8 cellular contexts compared by ENCODE assay signal in genomic region chr6:30213999-30214982, GRCh38. TPM values are rescaled to one million over a fixed set of nuclear protein-coding genes. Genes with fewer than 3 reads are reported as not detected.
A peak's percentile ranks its signal among the peaks of the same experiment; 100 is the strongest.
DNase-seq lines count a peak whose midpoint lies in the region; ATAC-seq and TF ChIP-seq lines count a peak whose summit lies in the region.

No MANE protein-coding gene starts in this region.

- intact Hi-C loops in CD14-positive monocyte (cut with micrococcal nuclease), result loop anchor here (5.0 to 10.0 kb wide), 3 partner anchors 113 to 181 kb away; partner anchors contain the start of genes TRIM39 (in 2 of the 2) and PPP1R11 (in 1 of the 2)
- intact Hi-C loops in activated T-helper 2 cell treated with anti-CD3 and anti-CD28 coated beads, Interferon-gamma antibody, Interleukin-2, Interleukin-4, amounts not matched to agents 10 μg/mL and 5 μg/mL and 100 μg/mL, durations not matched to agents 14 hours and 24 hours and 36 hours (cut with micrococcal nuclease), result loop anchor here (1.0 to 5.0 kb wide), 5 partner anchors 44 to 313 kb away; partner anchors contain the start of genes PPP1R11, RPP21 and TRIM39

- ATAC-seq in GM19438 (IDR thresholded peaks at IDR 0.05; ENCODE audit: low read depth, unreplicated experiment), result peak; percentile 47
- peak; percentile 55 to 58 for ATAC-seq in naive thymus-derived CD8-positive, alpha-beta T cell
- ATAC-seq in stimulated activated memory B cell treated with anti-CD40 and anti-IgM and Interleukin-4, amounts not matched to agents 10 μg/mL and 1 μg/mL and 100 μg/mL, for 72 hours, result peak; percentile 87

- no peaks in the 10 kb centered on the region for H3K36me3 ChIP-seq in Peyer's patch

- peak overlapping the region; percentile 96 to 100 (median 96) for H3K27ac ChIP-seq in Peyer's patch

- no peaks in the 10 kb centered on the region for H3K27me3 ChIP-seq in Peyer's patch

- no peaks in the 10 kb centered on the region for H3K9me3 ChIP-seq in Peyer's patch

- H3K4me3 Mint-ChIP-seq in CD14-positive monocyte, result peak overlapping the region; percentile 96 to 99
- H3K4me3 Mint-ChIP-seq in activated T-helper 2 cell treated with anti-CD3 and anti-CD28 coated beads, Interferon-gamma antibody, Interleukin-2, Interleukin-4, amounts not matched to agents 10 μg/mL and 5 μg/mL and 100 μg/mL, durations not matched to agents 14 hours and 24 hours and 36 hours (ENCODE audit: low read depth), result peak overlapping the region; percentile 96
- peak overlapping the region; percentile 92 to 100 (median 96) for H3K4me3 Mint-ChIP-seq in naive thymus-derived CD8-positive, alpha-beta T cell
- peak overlapping the region; percentile 89 for H3K4me3 Mint-ChIP-seq in stimulated activated memory B cell treated with anti-CD40 and anti-IgM and Interleukin-4, amounts not matched to agents 10 μg/mL and 1 μg/mL and 100 μg/mL, for 72 hours

- H3K4me1 Mint-ChIP-seq in CD14-positive monocyte, result peaks cover 39% of the 10 kb centered on the region
- peaks cover 40% of the 10 kb centered on the region for H3K4me1 Mint-ChIP-seq in activated T-helper 2 cell treated with anti-CD3 and anti-CD28 coated beads, Interferon-gamma antibody, Interleukin-2, Interleukin-4, amounts not matched to agents 10 μg/mL and 5 μg/mL and 100 μg/mL, durations not matched to agents 14 hours and 24 hours and 36 hours (ENCODE audit: low read depth)
- peaks cover 34 to 53% (median 50%) of the 10 kb centered on the region in 4 donors for H3K4me1 Mint-ChIP-seq in naive thymus-derived CD8-positive, alpha-beta T cell
- H3K4me1 Mint-ChIP-seq in stimulated activated memory B cell treated with anti-CD40 and anti-IgM and Interleukin-4, amounts not matched to agents 10 μg/mL and 1 μg/mL and 100 μg/mL, for 72 hours, result peaks cover 53% of the 10 kb centered on the region

- DNase-seq in CD14-positive monocyte (ENCODE audit: low spot score) (peak; percentile 79), HT-29 (ENCODE audit: low spot score) (peak; percentile 80), Peyer's patch (peak; percentile 86 to 95 (median 90)), fibroblast of peridontal ligament (ENCODE audit: extremely low read depth) (peak; percentile 61)
- peak; percentile 79 for DNase-seq in activated T-helper 2 cell treated with anti-CD3 and anti-CD28 coated beads, Interferon-gamma antibody, Interleukin-2, Interleukin-4, amounts not matched to agents 10 μg/mL and 5 μg/mL and 100 μg/mL, durations not matched to agents 14 hours and 24 hours and 36 hours (ENCODE audit: low spot score)
- peak; percentile 60 to 86 (median 72) for DNase-seq in naive thymus-derived CD8-positive, alpha-beta T cell

- peak overlapping the region; percentile 71 to 92 (median 78) for H3K4me3 ChIP-seq in Peyer's patch

- POLR2A ChIA-PET in naive thymus-derived CD8-positive, alpha-beta T cell (lab: Charles Lee), result interaction anchor here (0.9 to 2.9 kb wide), 10 partner anchors 13 to 1438 kb away, joined by 3 to 36 read pairs (median 3); partner anchors contain the start of genes BAG6, HLA-A, POLR1H and TRIM39

- H3K4me1 ChIP-seq in Peyer's patch, result peaks cover 0 to 28% (median 16%) of the 10 kb centered on the region in 4 donors

- H3K27me3 Mint-ChIP-seq in CD14-positive monocyte (ENCODE audit: low read depth in 3 of 3), result peaks cover 0 to 2% (median 2%) of the 10 kb centered on the region in 3 donors
- H3K27me3 Mint-ChIP-seq in activated T-helper 2 cell treated with anti-CD3 and anti-CD28 coated beads, Interferon-gamma antibody, Interleukin-2, Interleukin-4, amounts not matched to agents 10 μg/mL and 5 μg/mL and 100 μg/mL, durations not matched to agents 14 hours and 24 hours and 36 hours (ENCODE audit: low read depth), result no peaks in the 10 kb centered on the region
- H3K27me3 Mint-ChIP-seq in naive thymus-derived CD8-positive, alpha-beta T cell, result no peaks in the 10 kb centered on the region
- no peaks in the 10 kb centered on the region for H3K27me3 Mint-ChIP-seq in stimulated activated memory B cell treated with anti-CD40 and anti-IgM and Interleukin-4, amounts not matched to agents 10 μg/mL and 1 μg/mL and 100 μg/mL, for 72 hours

- H3K27ac Mint-ChIP-seq in CD14-positive monocyte, result peak overlapping the region; percentile 96 to 99 (median 99)
- peak overlapping the region; percentile 97 for H3K27ac Mint-ChIP-seq in activated T-helper 2 cell treated with anti-CD3 and anti-CD28 coated beads, Interferon-gamma antibody, Interleukin-2, Interleukin-4, amounts not matched to agents 10 μg/mL and 5 μg/mL and 100 μg/mL, durations not matched to agents 14 hours and 24 hours and 36 hours
- H3K27ac Mint-ChIP-seq in naive thymus-derived CD8-positive, alpha-beta T cell, result peak overlapping the region; percentile 93 to 100 (median 99)
- H3K27ac Mint-ChIP-seq in stimulated activated memory B cell treated with anti-CD40 and anti-IgM and Interleukin-4, amounts not matched to agents 10 μg/mL and 1 μg/mL and 100 μg/mL, for 72 hours, result peak overlapping the region; percentile 97

- TF ChIP-seq CTCF in CD14-positive monocyte (IDR thresholded peaks at IDR 0.05) (no peak), Peyer's patch (IDR thresholded peaks at IDR 0.05) (peak in 1 of 6 experiments; percentile 13)

- peaks cover 0 to 1% (median 0%) of the 10 kb centered on the region in 7 donors for H3K9me3 Mint-ChIP-seq in CD14-positive monocyte
- no peaks in the 10 kb centered on the region for H3K9me3 Mint-ChIP-seq in activated T-helper 2 cell treated with anti-CD3 and anti-CD28 coated beads, Interferon-gamma antibody, Interleukin-2, Interleukin-4, amounts not matched to agents 10 μg/mL and 5 μg/mL and 100 μg/mL, durations not matched to agents 14 hours and 24 hours and 36 hours
- H3K9me3 Mint-ChIP-seq in naive thymus-derived CD8-positive, alpha-beta T cell, result no peaks in the 10 kb centered on the region
- no peaks in the 10 kb centered on the region for H3K9me3 Mint-ChIP-seq in stimulated activated memory B cell treated with anti-CD40 and anti-IgM and Interleukin-4, amounts not matched to agents 10 μg/mL and 1 μg/mL and 100 μg/mL, for 72 hours

- peaks cover 12 to 16% of the 10 kb centered on the region in 2 donors for H3K36me3 Mint-ChIP-seq in CD14-positive monocyte
- peaks cover 19% of the 10 kb centered on the region for H3K36me3 Mint-ChIP-seq in activated T-helper 2 cell treated with anti-CD3 and anti-CD28 coated beads, Interferon-gamma antibody, Interleukin-2, Interleukin-4, amounts not matched to agents 10 μg/mL and 5 μg/mL and 100 μg/mL, durations not matched to agents 14 hours and 24 hours and 36 hours (ENCODE audit: low read depth)
- peaks cover 0 to 11% (median 5%) of the 10 kb centered on the region in 3 donors for H3K36me3 Mint-ChIP-seq in naive thymus-derived CD8-positive, alpha-beta T cell
- peaks cover 15% of the 10 kb centered on the region for H3K36me3 Mint-ChIP-seq in stimulated activated memory B cell treated with anti-CD40 and anti-IgM and Interleukin-4, amounts not matched to agents 10 μg/mL and 1 μg/mL and 100 μg/mL, for 72 hours

- peak; percentile 90 to 92 for TF ChIP-seq POLR2A in Peyer's patch (IDR thresholded peaks at IDR 0.05)

RNA-seq across cellular contexts. Expression of gene TRIM26, which starts 1.1 kb away (rescaled TPM):
- 10 to 100 TPM; 16.4 to 26.0 TPM for polyA plus RNA-seq in CD14-positive monocyte
- total RNA-seq in HT-29 (2014; rRNA removed; shearing (Covaris generic)), result 63.1 and 63.5 TPM in 2 replicates
- 100 to 1,000 TPM in 1 of 4 donors, 10 to 100 TPM in 3; 65.9 to 175 (median 90.5) TPM for total RNA-seq in Peyer's patch
- total RNA-seq in activated T-helper 2 cell treated with anti-CD3 and anti-CD28 coated beads, Interferon-gamma antibody, Interleukin-2, Interleukin-4, amounts not matched to agents 10 μg/mL and 5 μg/mL and 100 μg/mL, durations not matched to agents 14 hours and 24 hours and 36 hours, result 49.9 and 51.5 TPM in 2 replicates
- 10 to 100 TPM; 42.6 to 47.0 TPM for total RNA-seq in naive thymus-derived CD8-positive, alpha-beta T cell
- polyA plus RNA-seq in naive thymus-derived CD8-positive, alpha-beta T cell, result 10 to 100 TPM; 22.7 to 42.9 (median 27.6) TPM

RNA-seq across cellular contexts. Expression of gene TRIM15, which starts 50.9 kb away (rescaled TPM):
- not detected for polyA plus RNA-seq in CD14-positive monocyte
- 13.3 and 15.1 TPM in 2 replicates for total RNA-seq in HT-29 (2014; rRNA removed; shearing (Covaris generic))
- total RNA-seq in Peyer's patch, result 100 to 1,000 TPM in 1 of 4 donors, 10 to 100 TPM in 3; 19.8 to 110 (median 81.0) TPM
- 0.41 and 0.46 TPM in 2 replicates for total RNA-seq in activated T-helper 2 cell treated with anti-CD3 and anti-CD28 coated beads, Interferon-gamma antibody, Interleukin-2, Interleukin-4, amounts not matched to agents 10 μg/mL and 5 μg/mL and 100 μg/mL, durations not matched to agents 14 hours and 24 hours and 36 hours
- not detected for total RNA-seq in naive thymus-derived CD8-positive, alpha-beta T cell
- polyA plus RNA-seq in naive thymus-derived CD8-positive, alpha-beta T cell, result not detected

RNA-seq across cellular contexts. Expression of gene TRIM10, which starts 53.3 kb away (rescaled TPM):
- polyA plus RNA-seq in CD14-positive monocyte, result not detected
- total RNA-seq in HT-29 (2014; rRNA removed; shearing (Covaris generic)), result 1.2 and 2.1 TPM in 2 replicates
- 1 to 10 TPM; 2.5 to 7.4 (median 6.3) TPM for total RNA-seq in Peyer's patch
- total RNA-seq in activated T-helper 2 cell treated with anti-CD3 and anti-CD28 coated beads, Interferon-gamma antibody, Interleukin-2, Interleukin-4, amounts not matched to agents 10 μg/mL and 5 μg/mL and 100 μg/mL, durations not matched to agents 14 hours and 24 hours and 36 hours, result 0.09 TPM in 1 of 2 replicates, not detected in the other
- total RNA-seq in naive thymus-derived CD8-positive, alpha-beta T cell, result not detected
- not detected for polyA plus RNA-seq in naive thymus-derived CD8-positive, alpha-beta T cell

Comparison
In these comparisons a context has a peak if more than half of its experiments do, and no peak if none do; other contexts are left out.
1. Peak in every context shown above with its lines: DNase-seq, ATAC-seq, H3K4me3 ChIP-seq and H3K27ac ChIP-seq.